Comparison of ENCODE assay signal across 15 cellular contexts in genomic region chr6:154749341-154749740, GRCh38.
"Had no signal": no experiment of that assay in that cellular context is flagged by ENCODE, and none has a peak within 500 bp of the region (broad histone marks: within the 10 kb centered on the region; RNA-seq: fewer than 3 reads in every experiment).

No MANE protein-coding gene starts in this region.

- H3K27ac Mint-ChIP-seq: activated CD4-positive, alpha-beta memory T cell treated with anti-CD3 and anti-CD28 coated beads for 36 hours had no signal

- DNase-seq: activated CD4-positive, alpha-beta memory T cell treated with anti-CD3 and anti-CD28 coated beads for 36 hours; activated naive CD4-positive, alpha-beta T cell; adrenal gland; caudate nucleus; effector CD4-positive, alpha-beta T cell; foreskin melanocyte; heart left ventricle; mesenchymal stem cell; small intestine; T1000; tibial artery had no signal

- H3K27me3 ChIP-seq: adrenal gland, heart left ventricle, tibial artery had no signal

- H3K9me3 Mint-ChIP-seq: activated CD4-positive, alpha-beta memory T cell treated with anti-CD3 and anti-CD28 coated beads for 36 hours had no signal

- H3K4me3 ChIP-seq: adrenal gland, coronary artery, heart left ventricle, tibial artery had no signal

- H3K27me3 Mint-ChIP-seq: activated CD4-positive, alpha-beta memory T cell treated with anti-CD3 and anti-CD28 coated beads for 36 hours had no signal

- H3K4me3 Mint-ChIP-seq: activated CD4-positive, alpha-beta memory T cell treated with anti-CD3 and anti-CD28 coated beads for 36 hours had no signal

- H3K27ac ChIP-seq: adrenal gland, coronary artery, heart left ventricle, parathyroid adenoma, tibial artery, VCaP had no signal

- H3K9me3 ChIP-seq: adrenal gland, heart left ventricle, tibial artery had no signal

- ATAC-seq: heart left ventricle, left lobe of liver had no signal

- H3K36me3 ChIP-seq: adrenal gland, tibial artery had no signal
